1 cellular context compared by ENCODE assay signal in genomic region chr6:149140137-149140909, GRCh38.
TF ChIP-seq lines count a peak whose summit lies in the region.

No MANE protein-coding gene starts in this region.

TF ChIP-seq in K562, 482 proteins besides CTCF, POLR2A, EP300 and RAD21 (continued from another document and continues in another):
- TF ChIP-seq ARID3A (IDR thresholded peaks at IDR 0.05; ENCODE audit: borderline replicate concordance, low read depth, low read length) (peak; percentile 87; the same call in 1 of the 2 replicates), ZNF232 (CRISPR knock-in tag; IDR thresholded peaks at IDR 0.05) (no peak), NFRKB (IDR thresholded peaks at IDR 0.05; ENCODE audit: low read depth) (no peak), ZNF76 (CRISPR knock-in tag; IDR thresholded peaks at IDR 0.05; ENCODE audit: borderline replicate concordance) (no peak), SMARCC2 (IDR thresholded peaks at IDR 0.05; ENCODE audit: low read depth) (peak; percentile 92), TAF15 (IDR thresholded peaks at IDR 0.05; ENCODE audit: low read depth, low read length) (no peak), PREB (CRISPR knock-in tag; IDR thresholded peaks at IDR 0.05) (no peak), SMAD4 (CRISPR knock-in tag; conservative IDR thresholded peaks at IDR 0.05) (peak; percentile 84), POLR2AphosphoS2 (IDR thresholded peaks at IDR 0.05; ENCODE audit: low read length) (no peak), KAT7 (CRISPR knock-in tag; IDR thresholded peaks at IDR 0.05; ENCODE audit: borderline replicate concordance) (no peak), SAP30 (IDR thresholded peaks at IDR 0.05; ENCODE audit: borderline replicate concordance, insufficient read depth, low read depth, low read length, poor library complexity, severe bottlenecking) (no peak), ELK3 (CRISPR knock-in tag; IDR thresholded peaks at IDR 0.05) (no peak), BACH1 (tag; IDR thresholded peaks at IDR 0.05) (no peak; the same call in 1 of the 2 replicates), HEY1 (CRISPR knock-in tag; IDR thresholded peaks at IDR 0.05; ENCODE audit: borderline replicate concordance) (no peak), JUN (IDR thresholded peaks at IDR 0.05; ENCODE audit: borderline replicate concordance, low read depth, low read length) (no peak), JUN (CRISPR knock-in tag; IDR thresholded peaks at IDR 0.05; ENCODE audit: borderline replicate concordance) (no peak), MXI1 (IDR thresholded peaks at IDR 0.05; ENCODE audit: low read depth, low read length) (0 out of 2 replicates have a peak, but pooled peaks have one; percentile 56), MCM3 (IDR thresholded peaks at IDR 0.05) (no peak), ARNT (IDR thresholded peaks at IDR 0.05) (peak; percentile 86 to 96), ZFPM2 (CRISPR knock-in tag; IDR thresholded peaks at IDR 0.05) (no peak), POLR2H (tag; IDR thresholded peaks at IDR 0.05; ENCODE audit: low read depth) (no peak), ZNF551 (CRISPR knock-in tag; IDR thresholded peaks at IDR 0.05) (no peak), BCL6 (CRISPR knock-in tag; IDR thresholded peaks at IDR 0.05) (no peak), COPS2 (conservative IDR thresholded peaks at IDR 0.05) (no peak), HMBOX1 (IDR thresholded peaks at IDR 0.05) (0 out of 2 replicates have a peak, but pooled peaks have one; percentile 26), CREBBP (IDR thresholded peaks at IDR 0.05; ENCODE audit: low read depth, low read length) (no peak), HNRNPUL1 (IDR thresholded peaks at IDR 0.05; ENCODE audit: low read length) (no peak), ZBTB8A (IDR thresholded peaks at IDR 0.05; ENCODE audit: partially characterized antibody) (no peak), U2AF2 (optimal IDR thresholded peaks at IDR 0.05; ENCODE audit: low read depth, low read length) (no peak), ZBTB7A (IDR thresholded peaks at IDR 0.05; ENCODE audit: borderline replicate concordance, control insufficient read depth, low read depth, low read length) (no peak), HSF4 (CRISPR knock-in tag; IDR thresholded peaks at IDR 0.05; ENCODE audit: borderline replicate concordance) (no peak), POLR2B (IDR thresholded peaks at IDR 0.05; ENCODE audit: low read depth, partially characterized antibody) (no peak), CHD7 (IDR thresholded peaks at IDR 0.05; ENCODE audit: low read depth, low read length) (no peak), KLF13 (tag; IDR thresholded peaks at IDR 0.05; ENCODE audit: borderline replicate concordance, low read depth) (no peak), ZKSCAN1 (IDR thresholded peaks at IDR 0.05; ENCODE audit: low read depth, low read length) (no peak), HIVEP1 (CRISPR knock-in tag; IDR thresholded peaks at IDR 0.05) (no peak), SETDB1 (IDR thresholded peaks at IDR 0.05; ENCODE audit: low read length) (no peak), POLR2G (IDR thresholded peaks at IDR 0.05; ENCODE audit: low read depth, low read length) (no peak), XRCC5 (IDR thresholded peaks at IDR 0.05; ENCODE audit: low read depth, low read length) (no peak), ZNF707 (CRISPR knock-in tag; conservative IDR thresholded peaks at IDR 0.05) (no peak), SNRNP70 (optimal IDR thresholded peaks at IDR 0.05; ENCODE audit: low read depth, low read length) (no peak), ELF4 (CRISPR knock-in tag; IDR thresholded peaks at IDR 0.05) (no peak), ZNF384 (IDR thresholded peaks at IDR 0.05; ENCODE audit: low read depth, low read length) (no peak), RBFOX2 (IDR thresholded peaks at IDR 0.05; ENCODE audit: low read depth, low read length) (no peak), SRSF3 (IDR thresholded peaks at IDR 0.05; ENCODE audit: insufficient read depth, low read length) (no peak), FOXP4 (CRISPR knock-in tag; IDR thresholded peaks at IDR 0.05; ENCODE audit: borderline replicate concordance) (no peak), USF1 (CRISPR knock-in tag; IDR thresholded peaks at IDR 0.05) (no peak), SMARCA5 (IDR thresholded peaks at IDR 0.05) (no peak)
